In genomic region chr16:54194008-54194731, GRCh38 we compare ENCODE assay signal across 8 cellular contexts.
DNase-seq lines count a peak whose midpoint lies in the region; ATAC-seq, FAIRE-seq and TF ChIP-seq lines count a peak whose summit lies in the region.

No MANE protein-coding gene starts in this region.

- no peaks in the 10 kb centered on the region for H4K20me1 ChIP-seq in OCI-LY7 (ENCODE audit: insufficient read depth, low read length)

- no peaks in the 10 kb centered on the region for H3K4me1 ChIP-seq in parathyroid adenoma
- no peaks in the 10 kb centered on the region for H3K4me1 ChIP-seq in OCI-LY7 (ENCODE audit: insufficient read depth, low read length, poor library complexity, severe bottlenecking)

- no peaks in the 10 kb centered on the region for H3K27me3 ChIP-seq in parathyroid adenoma (ENCODE audit: control insufficient read depth, insufficient read depth, low read length)

- peak overlapping the region; percentile 5 for H3K27ac ChIP-seq in parathyroid adenoma
- H3K27ac ChIP-seq in OCI-LY7 (ENCODE audit: low read depth, low read length, poor library complexity, severe bottlenecking), result no peak overlapping the region

- POLR2A ChIA-PET in OCI-LY7 (lab: Charles Lee), result no interaction called here
- POLR2A ChIA-PET in activated CD4-positive, alpha-beta memory T cell treated with anti-CD3 and anti-CD28 coated beads for 36 hours (lab: Charles Lee), result no interaction called here

- no peak for ATAC-seq in activated T-cell treated with anti-CD3 and anti-CD28 coated beads, Interleukin-2, amount 50 U/mL, for 4 hours

- no peaks in the 10 kb centered on the region for H3K36me3 Mint-ChIP-seq in activated T-cell treated with anti-CD3 and anti-CD28 coated beads, Interleukin-2, amount 50 U/mL, for 4 hours (ENCODE audit: insufficient read depth)
- peaks cover 1% of the 10 kb centered on the region for H3K36me3 Mint-ChIP-seq in activated CD4-positive, alpha-beta memory T cell treated with anti-CD3 and anti-CD28 coated beads for 36 hours

- peak overlapping the region; percentile 85 for H2AFZ ChIP-seq in parathyroid adenoma
- H2AFZ ChIP-seq in OCI-LY7 (ENCODE audit: low read length), result no peak overlapping the region

- H3K79me2 ChIP-seq in parathyroid adenoma, result no peaks in the 10 kb centered on the region
- no peaks in the 10 kb centered on the region for H3K79me2 ChIP-seq in OCI-LY7 (ENCODE audit: insufficient read depth, low read depth, low read length)

- in situ Hi-C loops in SK-MEL-5 (cut with HindIII; ENCODE audit: low pct_unique_long_range_greater_than_20kb, low sequenced_read_pairs), result no loop called here

- no peaks in the 10 kb centered on the region for H3K9me3 ChIP-seq in parathyroid adenoma (ENCODE audit: control insufficient read depth, low read length)
- H3K9me3 ChIP-seq in OCI-LY7 (ENCODE audit: low read length), result no peaks in the 10 kb centered on the region

- H3K36me3 ChIP-seq in parathyroid adenoma (ENCODE audit: control insufficient read depth, insufficient read depth, low read length), result no peaks in the 10 kb centered on the region
- no peaks in the 10 kb centered on the region for H3K36me3 ChIP-seq in OCI-LY7 (ENCODE audit: insufficient read depth, low read length)

- intact Hi-C loops in head of caudate nucleus (cut with DNase I), result no loop called here
- intact Hi-C loops in OCI-LY7 (cut with micrococcal nuclease; ENCODE audit: unreplicated experiment), result no loop called here
- intact Hi-C loops in activated CD4-positive, alpha-beta memory T cell treated with anti-CD3 and anti-CD28 coated beads for 36 hours (cut with micrococcal nuclease), result no loop called here

- no peak for TF ChIP-seq CTCF in HFF-Myc (IDR thresholded peaks at IDR 0.05; ENCODE audit: low read depth, low read length, missing control alignments)
- no peak for TF ChIP-seq CTCF in parathyroid adenoma (IDR thresholded peaks at IDR 0.05)
- TF ChIP-seq CTCF in OCI-LY7 (conservative IDR thresholded peaks at IDR 0.05; ENCODE audit: low read length), result no peak

- CTCF ChIA-PET in OCI-LY7 (lab: Charles Lee; ENCODE audit: unreplicated experiment), result no interaction called here
- CTCF ChIA-PET in activated CD4-positive, alpha-beta memory T cell treated with anti-CD3 and anti-CD28 coated beads for 36 hours (lab: Charles Lee), result no interaction called here

- H3K4me2 ChIP-seq in parathyroid adenoma (ENCODE audit: low read length), result peak overlapping the region; percentile 55
- H3K4me2 ChIP-seq in OCI-LY7 (ENCODE audit: low read length), result no peak overlapping the region

- H3K9me3 Mint-ChIP-seq in activated T-cell treated with anti-CD3 and anti-CD28 coated beads, Interleukin-2, amount 50 U/mL, for 4 hours, result peaks cover 4% of the 10 kb centered on the region
- peaks cover 4% of the 10 kb centered on the region for H3K9me3 Mint-ChIP-seq in activated CD4-positive, alpha-beta memory T cell treated with anti-CD3 and anti-CD28 coated beads for 36 hours

- H3K9ac ChIP-seq in parathyroid adenoma, result no peak overlapping the region

- no peaks in the 10 kb centered on the region for H3K27me3 Mint-ChIP-seq in activated T-cell treated with anti-CD3 and anti-CD28 coated beads, Interleukin-2, amount 50 U/mL, for 4 hours (ENCODE audit: low read depth)
- peaks cover 7% of the 10 kb centered on the region for H3K27me3 Mint-ChIP-seq in activated CD4-positive, alpha-beta memory T cell treated with anti-CD3 and anti-CD28 coated beads for 36 hours

- no peak overlapping the region for H3K4me3 Mint-ChIP-seq in activated T-cell treated with anti-CD3 and anti-CD28 coated beads, Interleukin-2, amount 50 U/mL, for 4 hours
- H3K4me3 Mint-ChIP-seq in activated CD4-positive, alpha-beta memory T cell treated with anti-CD3 and anti-CD28 coated beads for 36 hours, result no peak overlapping the region

- no TSS peak for BruUV-seq in OCI-LY7 (replicated peaks; lab: Mats Ljungman, UMichigan)

- DNase-seq in HFF-Myc (ENCODE audit: extremely low read depth, low read depth), result peak; percentile 11
- DNase-seq in SK-MEL-5 (ENCODE audit: low read depth, low spot score), result peak; percentile 82
- peak in 39 of 42 donors; percentile 15 to 78 (median 47) for DNase-seq in head of caudate nucleus
- no peak for DNase-seq in activated T-cell treated with anti-CD3 and anti-CD28 coated beads, Interleukin-2, amount 50 U/mL, for 4 hours
- DNase-seq in RCC 7860 (ENCODE audit: low spot score), result no peak
- DNase-seq in OCI-LY7 (ENCODE audit: low spot score), result no peak
- DNase-seq in activated CD4-positive, alpha-beta memory T cell treated with anti-CD3 and anti-CD28 coated beads for 36 hours, result no peak

- H3K27ac Mint-ChIP-seq in activated CD4-positive, alpha-beta memory T cell treated with anti-CD3 and anti-CD28 coated beads for 36 hours, result no peak overlapping the region

- no peak for FAIRE-seq in RCC 7860 (lab: Jason Lieb, UNC)

- H3K4me3 ChIP-seq in HFF-Myc (replicated peaks; ENCODE audit: low read depth, low read length) (no peak overlapping the region), parathyroid adenoma (ENCODE audit: low read depth, low read length) (no peak overlapping the region), OCI-LY7 (ENCODE audit: low read depth, low read length, poor library complexity, severe bottlenecking) (no peak overlapping the region)

- H3K9me2 ChIP-seq in OCI-LY7 (ENCODE audit: insufficient read depth, low read length), result no peaks in the 10 kb centered on the region

- no peaks in the 10 kb centered on the region for H3K4me1 Mint-ChIP-seq in activated T-cell treated with anti-CD3 and anti-CD28 coated beads, Interleukin-2, amount 50 U/mL, for 4 hours (ENCODE audit: low read depth)
- no peaks in the 10 kb centered on the region for H3K4me1 Mint-ChIP-seq in activated CD4-positive, alpha-beta memory T cell treated with anti-CD3 and anti-CD28 coated beads for 36 hours (ENCODE audit: low read depth)

Comparison
In these comparisons a context has a peak if more than half of its experiments do, and no peak if none do; other contexts are left out.
1. DNase-seq: peak in HFF-Myc (single experiment), SK-MEL-5 (single experiment) and head of caudate nucleus (39 of 42); none in activated T-cell treated with anti-CD3 and anti-CD28 coated beads, Interleukin-2, amount 50 U/mL, for 4 hours (single experiment), RCC 7860 (single experiment), OCI-LY7 (single experiment) and activated CD4-positive, alpha-beta memory T cell treated with anti-CD3 and anti-CD28 coated beads for 36 hours (single experiment).